ENCODE assay signal across 3 cellular contexts in the genomic region with DNA sequence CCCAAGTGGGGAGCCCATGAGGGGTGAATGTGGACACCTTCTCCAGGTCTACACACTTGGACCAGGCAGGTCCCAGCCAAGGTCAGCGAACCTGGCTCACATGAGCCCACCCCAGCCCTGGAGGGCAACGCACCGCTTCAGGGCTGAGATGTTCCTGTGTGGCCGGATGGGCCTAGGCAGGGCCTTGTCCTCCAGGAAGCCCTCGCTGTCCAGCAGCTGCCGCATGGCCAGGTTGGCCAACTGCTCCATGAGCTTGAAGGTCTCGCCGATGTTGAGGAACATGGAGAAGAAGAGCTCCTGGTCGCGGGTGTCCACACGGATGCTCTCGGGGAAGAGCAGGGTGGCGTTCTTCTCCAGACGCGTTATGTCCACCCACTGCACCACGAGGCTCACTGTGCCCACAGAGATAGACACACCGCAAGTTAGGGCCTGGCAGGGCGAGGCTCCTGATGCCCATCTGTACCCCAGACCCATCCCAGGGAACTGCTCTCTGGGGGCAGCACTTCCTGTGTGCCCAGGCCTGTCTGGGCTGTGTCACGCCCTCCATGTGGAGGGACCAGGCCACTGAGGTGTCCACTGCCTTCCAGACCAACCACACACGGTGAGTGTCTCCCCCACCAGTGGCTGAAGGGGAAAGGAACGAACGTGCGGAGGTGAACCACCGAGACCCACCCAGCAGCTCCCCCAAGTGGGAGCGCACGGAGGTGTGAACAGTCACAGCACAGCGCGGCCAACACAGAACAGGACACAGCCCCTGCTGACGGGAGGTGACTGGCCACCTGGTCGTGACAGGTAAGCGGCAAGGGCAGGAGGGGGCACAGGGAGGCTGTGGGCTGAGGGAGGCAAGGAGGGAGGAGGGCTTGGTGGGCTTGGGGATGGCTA.
A peak's percentile ranks its signal among the peaks of the same experiment; 100 is the strongest.
TF ChIP-seq lines count a peak whose summit lies in the region.

No MANE protein-coding gene starts in this region.

TF ChIP-seq in HEK293, 187 proteins besides CTCF, POLR2A, EP300 and RAD21:
- no peak for TF ChIP-seq ZNF48 (tag by site-specific recombination; IDR thresholded peaks at IDR 0.05)
- TF ChIP-seq, protein P1, sequence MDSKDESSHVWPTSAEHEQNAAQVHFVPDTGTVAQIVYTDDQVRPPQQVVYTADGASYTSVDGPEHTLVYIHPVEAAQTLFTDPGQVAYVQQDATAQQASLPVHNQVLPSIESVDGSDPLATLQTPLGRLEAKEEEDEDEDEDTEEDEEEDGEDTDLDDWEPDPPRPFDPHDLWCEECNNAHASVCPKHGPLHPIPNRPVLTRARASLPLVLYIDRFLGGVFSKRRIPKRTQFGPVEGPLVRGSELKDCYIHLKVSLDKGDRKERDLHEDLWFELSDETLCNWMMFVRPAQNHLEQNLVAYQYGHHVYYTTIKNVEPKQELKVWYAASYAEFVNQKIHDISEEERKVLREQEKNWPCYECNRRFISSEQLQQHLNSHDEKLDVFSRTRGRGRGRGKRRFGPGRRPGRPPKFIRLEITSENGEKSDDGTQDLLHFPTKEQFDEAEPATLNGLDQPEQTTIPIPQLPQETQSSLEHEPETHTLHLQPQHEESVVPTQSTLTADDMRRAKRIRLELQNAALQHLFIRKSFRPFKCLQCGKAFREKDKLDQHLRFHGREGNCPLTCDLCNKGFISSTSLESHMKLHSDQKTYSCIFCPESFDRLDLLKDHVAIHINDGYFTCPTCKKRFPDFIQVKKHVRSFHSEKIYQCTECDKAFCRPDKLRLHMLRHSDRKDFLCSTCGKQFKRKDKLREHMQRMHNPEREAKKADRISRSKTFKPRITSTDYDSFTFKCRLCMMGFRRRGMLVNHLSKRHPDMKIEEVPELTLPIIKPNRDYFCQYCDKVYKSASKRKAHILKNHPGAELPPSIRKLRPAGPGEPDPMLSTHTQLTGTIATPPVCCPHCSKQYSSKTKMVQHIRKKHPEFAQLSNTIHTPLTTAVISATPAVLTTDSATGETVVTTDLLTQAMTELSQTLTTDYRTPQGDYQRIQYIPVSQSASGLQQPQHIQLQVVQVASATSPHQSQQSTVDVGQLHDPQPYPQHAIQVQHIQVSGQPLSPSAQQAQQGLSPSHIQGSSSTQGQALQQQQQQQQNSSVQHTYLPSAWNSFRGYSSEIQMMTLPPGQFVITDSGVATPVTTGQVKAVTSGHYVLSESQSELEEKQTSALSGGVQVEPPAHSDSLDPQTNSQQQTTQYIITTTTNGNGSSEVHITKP (tag by site-specific recombination; IDR thresholded peaks at IDR 0.05), result no peak
- no peak for TF ChIP-seq ZNF223 (tag by site-specific recombination; IDR thresholded peaks at IDR 0.05)
- TF ChIP-seq, protein P2, sequence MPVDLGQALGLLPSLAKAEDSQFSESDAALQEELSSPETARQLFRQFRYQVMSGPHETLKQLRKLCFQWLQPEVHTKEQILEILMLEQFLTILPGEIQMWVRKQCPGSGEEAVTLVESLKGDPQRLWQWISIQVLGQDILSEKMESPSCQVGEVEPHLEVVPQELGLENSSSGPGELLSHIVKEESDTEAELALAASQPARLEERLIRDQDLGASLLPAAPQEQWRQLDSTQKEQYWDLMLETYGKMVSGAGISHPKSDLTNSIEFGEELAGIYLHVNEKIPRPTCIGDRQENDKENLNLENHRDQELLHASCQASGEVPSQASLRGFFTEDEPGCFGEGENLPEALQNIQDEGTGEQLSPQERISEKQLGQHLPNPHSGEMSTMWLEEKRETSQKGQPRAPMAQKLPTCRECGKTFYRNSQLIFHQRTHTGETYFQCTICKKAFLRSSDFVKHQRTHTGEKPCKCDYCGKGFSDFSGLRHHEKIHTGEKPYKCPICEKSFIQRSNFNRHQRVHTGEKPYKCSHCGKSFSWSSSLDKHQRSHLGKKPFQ (tag by site-specific recombination; IDR thresholded peaks at IDR 0.05), result 0 out of 2 replicates have a peak, but pooled peaks have one; percentile 46
TF ChIP-seq in HEK293: peak in this region for 1.

TF ChIP-seq in GM12878, 131 proteins besides CTCF, POLR2A, EP300 and RAD21:
- TF ChIP-seq, protein P3, sequence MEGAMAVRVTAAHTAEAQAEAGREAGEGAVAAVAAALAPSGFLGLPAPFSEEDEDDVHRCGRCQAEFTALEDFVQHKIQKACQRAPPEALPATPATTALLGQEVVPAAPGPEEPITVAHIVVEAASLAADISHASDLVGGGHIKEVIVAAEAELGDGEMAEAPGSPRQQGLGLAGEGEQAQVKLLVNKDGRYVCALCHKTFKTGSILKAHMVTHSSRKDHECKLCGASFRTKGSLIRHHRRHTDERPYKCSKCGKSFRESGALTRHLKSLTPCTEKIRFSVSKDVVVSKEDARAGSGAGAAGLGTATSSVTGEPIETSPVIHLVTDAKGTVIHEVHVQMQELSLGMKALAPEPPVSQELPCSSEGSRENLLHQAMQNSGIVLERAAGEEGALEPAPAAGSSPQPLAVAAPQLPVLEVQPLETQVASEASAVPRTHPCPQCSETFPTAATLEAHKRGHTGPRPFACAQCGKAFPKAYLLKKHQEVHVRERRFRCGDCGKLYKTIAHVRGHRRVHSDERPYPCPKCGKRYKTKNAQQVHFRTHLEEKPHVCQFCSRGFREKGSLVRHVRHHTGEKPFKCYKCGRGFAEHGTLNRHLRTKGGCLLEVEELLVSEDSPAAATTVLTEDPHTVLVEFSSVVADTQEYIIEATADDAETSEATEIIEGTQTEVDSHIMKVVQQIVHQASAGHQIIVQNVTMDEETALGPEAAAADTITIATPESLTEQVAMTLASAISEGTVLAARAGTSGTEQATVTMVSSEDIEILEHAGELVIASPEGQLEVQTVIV (IDR thresholded peaks at IDR 0.05; ENCODE audit: borderline replicate concordance, partially characterized antibody), result no peak
- TF ChIP-seq, protein P4, sequence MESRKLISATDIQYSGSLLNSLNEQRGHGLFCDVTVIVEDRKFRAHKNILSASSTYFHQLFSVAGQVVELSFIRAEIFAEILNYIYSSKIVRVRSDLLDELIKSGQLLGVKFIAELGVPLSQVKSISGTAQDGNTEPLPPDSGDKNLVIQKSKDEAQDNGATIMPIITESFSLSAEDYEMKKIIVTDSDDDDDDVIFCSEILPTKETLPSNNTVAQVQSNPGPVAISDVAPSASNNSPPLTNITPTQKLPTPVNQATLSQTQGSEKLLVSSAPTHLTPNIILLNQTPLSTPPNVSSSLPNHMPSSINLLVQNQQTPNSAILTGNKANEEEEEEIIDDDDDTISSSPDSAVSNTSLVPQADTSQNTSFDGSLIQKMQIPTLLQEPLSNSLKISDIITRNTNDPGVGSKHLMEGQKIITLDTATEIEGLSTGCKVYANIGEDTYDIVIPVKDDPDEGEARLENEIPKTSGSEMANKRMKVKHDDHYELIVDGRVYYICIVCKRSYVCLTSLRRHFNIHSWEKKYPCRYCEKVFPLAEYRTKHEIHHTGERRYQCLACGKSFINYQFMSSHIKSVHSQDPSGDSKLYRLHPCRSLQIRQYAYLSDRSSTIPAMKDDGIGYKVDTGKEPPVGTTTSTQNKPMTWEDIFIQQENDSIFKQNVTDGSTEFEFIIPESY (IDR thresholded peaks at IDR 0.05), result 0 out of 2 replicates have a peak, but pooled peaks have one; percentile 16
- TF ChIP-seq BACH1 (IDR thresholded peaks at IDR 0.05; ENCODE audit: borderline replicate concordance), result no peak
- TF ChIP-seq, protein P5, sequence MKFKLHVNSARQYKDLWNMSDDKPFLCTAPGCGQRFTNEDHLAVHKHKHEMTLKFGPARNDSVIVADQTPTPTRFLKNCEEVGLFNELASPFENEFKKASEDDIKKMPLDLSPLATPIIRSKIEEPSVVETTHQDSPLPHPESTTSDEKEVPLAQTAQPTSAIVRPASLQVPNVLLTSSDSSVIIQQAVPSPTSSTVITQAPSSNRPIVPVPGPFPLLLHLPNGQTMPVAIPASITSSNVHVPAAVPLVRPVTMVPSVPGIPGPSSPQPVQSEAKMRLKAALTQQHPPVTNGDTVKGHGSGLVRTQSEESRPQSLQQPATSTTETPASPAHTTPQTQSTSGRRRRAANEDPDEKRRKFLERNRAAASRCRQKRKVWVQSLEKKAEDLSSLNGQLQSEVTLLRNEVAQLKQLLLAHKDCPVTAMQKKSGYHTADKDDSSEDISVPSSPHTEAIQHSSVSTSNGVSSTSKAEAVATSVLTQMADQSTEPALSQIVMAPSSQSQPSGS (IDR thresholded peaks at IDR 0.05; ENCODE audit: low read length), result no peak

TF ChIP-seq in HEK293T, 16 proteins besides CTCF, POLR2A, EP300 and RAD21:
- no peak for TF ChIP-seq BHLHE40 (IDR thresholded peaks at IDR 0.05; ENCODE audit: borderline replicate concordance)
- no peak for TF ChIP-seq HDGF (IDR thresholded peaks at IDR 0.05; ENCODE audit: borderline replicate concordance)
- TF ChIP-seq NFRKB (IDR thresholded peaks at IDR 0.05), result no peak
- no peak for TF ChIP-seq ARNT (IDR thresholded peaks at IDR 0.05)
- no peak for TF ChIP-seq FOXM1 (IDR thresholded peaks at IDR 0.05; ENCODE audit: borderline replicate concordance)
- TF ChIP-seq SP1 (IDR thresholded peaks at IDR 0.05), result no peak
- no peak for TF ChIP-seq FOXK2 (IDR thresholded peaks at IDR 0.05)
- TF ChIP-seq ELF4 (IDR thresholded peaks at IDR 0.05), result no peak
- TF ChIP-seq SUZ12 (IDR thresholded peaks at IDR 0.05), result no peak
- no peak for TF ChIP-seq L3MBTL2 (conservative IDR thresholded peaks at IDR 0.05)
TF ChIP-seq in HEK293T: peak in this region for 0.
